In genomic region chrX:133399411-133399810, GRCh38 we compare ENCODE assay signal across 14 cellular contexts. TPM values are rescaled to one million over a fixed set of nuclear protein-coding genes. Genes with fewer than 3 reads are reported as not detected.
DNase-seq lines count a peak whose midpoint lies in the region; ATAC-seq and TF ChIP-seq lines count a peak whose summit lies in the region.
"Had no signal": no experiment of that assay in that cellular context is flagged by ENCODE, and none has a peak within 500 bp of the region (broad histone marks: within the 10 kb centered on the region; RNA-seq: fewer than 3 reads in every experiment).

No MANE protein-coding gene starts in this region.

- no peaks in the 10 kb centered on the region for H3K27me3 Mint-ChIP-seq in WTC11 (ENCODE audit: low read depth)
- no peaks in the 10 kb centered on the region for H3K27me3 Mint-ChIP-seq in endodermal cell (ENCODE audit: insufficient read depth)
- no peaks in the 10 kb centered on the region for H3K27me3 Mint-ChIP-seq in effector memory CD8-positive, alpha-beta T cell
- H3K27me3 Mint-ChIP-seq: CD4-positive, alpha-beta memory T cell had no signal

- no peak overlapping the region for H3K4me3 ChIP-seq in endodermal cell (ENCODE audit: low read length)
- H3K4me3 ChIP-seq in sigmoid colon, result no peak overlapping the region
- H3K4me3 ChIP-seq: GM23248, HAP-1 had no signal

- POLR2A ChIA-PET in WTC11 (lab: Charles Lee), result no interaction called here

- TF ChIP-seq CTCF in WTC11 (IDR thresholded peaks at IDR 0.05) (no peak), endodermal cell (conservative IDR thresholded peaks at IDR 0.05) (no peak), sigmoid colon (IDR thresholded peaks at IDR 0.05) (no peak)

- H3K4me3 Mint-ChIP-seq in WTC11, result no peak overlapping the region
- H3K4me3 Mint-ChIP-seq in endodermal cell, result peak overlapping the region; percentile 30
- no peak overlapping the region for H3K4me3 Mint-ChIP-seq in effector memory CD8-positive, alpha-beta T cell
- H3K4me3 Mint-ChIP-seq: CD4-positive, alpha-beta memory T cell; HFFc6 had no signal

- 91% methylated on average over 3 of the region's 3 CpGs; no CpG with 5 or more reads in 1 of the 2 experiments for WGBS in endodermal cell (ENCODE audit: insufficient coverage in 1 of 2, insufficient read length in 1 of 2), 2 experiments
- 88 to 92% methylated on average over 3 of the region's 3 CpGs for WGBS in sigmoid colon, 2 donors

- peaks cover 38% of the 10 kb centered on the region for H3K36me3 ChIP-seq in endodermal cell (ENCODE audit: control insufficient read depth, insufficient read depth, low read length)
- H3K36me3 ChIP-seq in sigmoid colon, result no peaks in the 10 kb centered on the region

- TF ChIP-seq EP300 in sigmoid colon (IDR thresholded peaks at IDR 0.05), result no peak

- DNase-seq in OCI-M1 (lab: John Stamatoyannopoulos, UW) (peak; percentile 20), WTC11 (ENCODE audit: low spot score) (no peak), endodermal cell (peak; percentile 52), sigmoid colon (no peak), HuH-7 (ENCODE audit: low spot score) (no peak)
- no peak for DNase-seq in effector memory CD8-positive, alpha-beta T cell
- DNase-seq: C1 segment of cervical spinal cord; Caco-2; CD4-positive, alpha-beta memory T cell; DMS153; DND-41; GM23248; HFFc6 had no signal

- H3K27me3 ChIP-seq in endodermal cell (ENCODE audit: control insufficient read depth, insufficient read depth, low read length, poor library complexity, severe bottlenecking) (no peaks in the 10 kb centered on the region), sigmoid colon (no peaks in the 10 kb centered on the region)

- ATAC-seq in WTC11, result peak; percentile 56
- ATAC-seq in effector memory CD8-positive, alpha-beta T cell (replicated peaks), result no peak

- H3K9ac ChIP-seq in endodermal cell (ENCODE audit: extremely low read depth, low read length, poor library complexity, severe bottlenecking), result no peak overlapping the region
- H3K9ac ChIP-seq: GM23248 had no signal

- no peaks in the 10 kb centered on the region for H3K4me1 ChIP-seq in endodermal cell (ENCODE audit: control insufficient read depth, insufficient read depth, low read length)
- peaks cover 0 to 25% (median 17%) of the 10 kb centered on the region in 4 donors for H3K4me1 ChIP-seq in sigmoid colon
- H3K4me1 ChIP-seq: Caco-2 had no signal

- TF ChIP-seq POLR2A in sigmoid colon (IDR thresholded peaks at IDR 0.05), result no peak

- H3K9me3 Mint-ChIP-seq in WTC11, result no peaks in the 10 kb centered on the region
- H3K9me3 Mint-ChIP-seq in endodermal cell, result peaks cover 2% of the 10 kb centered on the region
- no peaks in the 10 kb centered on the region for H3K9me3 Mint-ChIP-seq in effector memory CD8-positive, alpha-beta T cell
- H3K9me3 Mint-ChIP-seq: CD4-positive, alpha-beta memory T cell had no signal

- H3K27ac ChIP-seq in endodermal cell (ENCODE audit: low read depth, low read length), result no peak overlapping the region
- peak overlapping the region in 1 of 4 donors; percentile 14 for H3K27ac ChIP-seq in sigmoid colon
- H3K27ac ChIP-seq: GM23248 had no signal

- H3K27ac Mint-ChIP-seq in WTC11 (no peak overlapping the region), endodermal cell (peak overlapping the region; percentile 71)
- no peak overlapping the region for H3K27ac Mint-ChIP-seq in effector memory CD8-positive, alpha-beta T cell
- H3K27ac Mint-ChIP-seq: CD4-positive, alpha-beta memory T cell; HFFc6 had no signal

- intact Hi-C loops in sigmoid colon (cut with DNase I), result no loop called here

- H3K36me3 Mint-ChIP-seq in WTC11, result peaks cover 30% of the 10 kb centered on the region
- H3K36me3 Mint-ChIP-seq in endodermal cell (ENCODE audit: low read depth), result peaks cover 66% of the 10 kb centered on the region
- H3K36me3 Mint-ChIP-seq in effector memory CD8-positive, alpha-beta T cell (ENCODE audit: insufficient read depth), result no peaks in the 10 kb centered on the region
- H3K36me3 Mint-ChIP-seq: CD4-positive, alpha-beta memory T cell had no signal

- no peaks in the 10 kb centered on the region for H3K9me3 ChIP-seq in endodermal cell (ENCODE audit: control insufficient read depth, low read length)
- no peaks in the 10 kb centered on the region for H3K9me3 ChIP-seq in sigmoid colon
- H3K9me3 ChIP-seq: Caco-2, HAP-1 had no signal

- CTCF ChIA-PET in WTC11 (lab: Charles Lee), result no interaction called here

- H3K4me1 Mint-ChIP-seq in WTC11, result peaks cover 39% of the 10 kb centered on the region
- H3K4me1 Mint-ChIP-seq in endodermal cell, result peaks cover 64% of the 10 kb centered on the region
- H3K4me1 Mint-ChIP-seq in effector memory CD8-positive, alpha-beta T cell (ENCODE audit: low read depth in 2 of 2), result no peaks in the 10 kb centered on the region

TF ChIP-seq in WTC11, 78 proteins besides CTCF, POLR2A, EP300 and RAD21 (continues in another document):
- TF ChIP-seq FOXJ3 (CRISPR knock-in tag; IDR thresholded peaks at IDR 0.05; ENCODE audit: borderline replicate concordance), result no peak
- no peak for TF ChIP-seq OVOL2 (CRISPR knock-in tag; IDR thresholded peaks at IDR 0.05; ENCODE audit: borderline replicate concordance)
- no peak for TF ChIP-seq ZBTB43 (CRISPR knock-in tag; IDR thresholded peaks at IDR 0.05)
- no peak for TF ChIP-seq MAX (CRISPR knock-in tag; IDR thresholded peaks at IDR 0.05)
- no peak for TF ChIP-seq NFATC4 (CRISPR knock-in tag; IDR thresholded peaks at IDR 0.05)
- TF ChIP-seq NFYB (CRISPR knock-in tag; conservative IDR thresholded peaks at IDR 0.05; ENCODE audit: low read depth), result no peak
- no peak for TF ChIP-seq CREB1 (CRISPR knock-in tag; IDR thresholded peaks at IDR 0.05)
- no peak for TF ChIP-seq CBFB (CRISPR knock-in tag; IDR thresholded peaks at IDR 0.05; ENCODE audit: low read depth)
- TF ChIP-seq MLX (CRISPR knock-in tag; IDR thresholded peaks at IDR 0.05), result no peak
- no peak for TF ChIP-seq FOXP4 (CRISPR knock-in tag; IDR thresholded peaks at IDR 0.05)
- no peak for TF ChIP-seq TP53 (CRISPR knock-in tag; IDR thresholded peaks at IDR 0.05)
- no peak for TF ChIP-seq SP1 (CRISPR knock-in tag; conservative IDR thresholded peaks at IDR 0.05)
- no peak for TF ChIP-seq IRF1 (CRISPR knock-in tag; IDR thresholded peaks at IDR 0.05)
- no peak for TF ChIP-seq ZNF138 (CRISPR knock-in tag; conservative IDR thresholded peaks at IDR 0.05)
- no peak for TF ChIP-seq ELF4 (CRISPR knock-in tag; IDR thresholded peaks at IDR 0.05; ENCODE audit: low read depth)
- no peak for TF ChIP-seq FOXK1 (CRISPR knock-in tag; IDR thresholded peaks at IDR 0.05)

RNA-seq across cellular contexts. Expression of gene GPC4, which starts 15.9 kb away (rescaled TPM):
- 120 to 144 TPM (median 120 TPM) in 3 replicates for total RNA-seq in WTC11 (2021)
- 100 to 1,000 TPM; 281 to 829 TPM for total RNA-seq in endodermal cell
- polyA plus RNA-seq in endodermal cell (2013, experiment 1 of 2), result 119 TPM
- polyA plus RNA-seq in endodermal cell (2013, experiment 2 of 2), result 101 TPM
- 10 to 100 TPM; 25.3 to 45.7 (median 28.1) TPM for total RNA-seq in sigmoid colon
- polyA plus RNA-seq in sigmoid colon, result 1 to 10 TPM; 1.2 to 9.4 (median 2.3) TPM
- total RNA-seq: CD4-positive, alpha-beta memory T cell; HFFc6 had no signal
- polyA plus RNA-seq: CD4-positive, alpha-beta memory T cell had no signal

Comparison
In these comparisons a context has a peak if more than half of its experiments do, and no peak if none do; other contexts are left out.
1. DNase-seq: peak in OCI-M1 (single experiment) and endodermal cell (single experiment); none in WTC11 (single experiment), sigmoid colon (single experiment), effector memory CD8-positive, alpha-beta T cell (0 of 3) and HuH-7 (single experiment).